In genomic region chr19:16573925-16574324, GRCh38 we compare ENCODE assay signal across 9 cellular contexts. TPM values are rescaled to one million over a fixed set of nuclear protein-coding genes. Genes with fewer than 3 reads are reported as not detected.
DNase-seq lines count a peak whose midpoint lies in the region; ATAC-seq and TF ChIP-seq lines count a peak whose summit lies in the region.
"Had no signal": no experiment of that assay in that cellular context is flagged by ENCODE, and none has a peak within 500 bp of the region (broad histone marks: within the 10 kb centered on the region; RNA-seq: fewer than 3 reads in every experiment).

No MANE protein-coding gene starts in this region.

- peak overlapping the region; percentile 93; the same call in 1 of the 2 replicates for H3K4me3 ChIP-seq in SK-N-MC
- peak overlapping the region; percentile 93 for H3K4me3 ChIP-seq in epithelial cell of proximal tubule (ENCODE audit: low read depth, low read length)
- H3K4me3 ChIP-seq in skeletal muscle tissue (ENCODE audit: low read length in 3 of 3): peak overlapping the region; percentile 93 to 95 (median 95)
- no peak overlapping the region for H3K4me3 ChIP-seq in ovary

- H3K9ac ChIP-seq in SK-N-MC (ENCODE audit: insufficient read length) (no peak overlapping the region), skeletal muscle tissue (ENCODE audit: low read depth in 1 of 3, low read length in 3 of 3) (peak overlapping the region; percentile 5 to 94 (median 53))

- intact Hi-C loops in ovary (cut with DNase I): loop anchor here in 1 of 4 donors (5.0 kb wide), 1 partner anchor 53 kb away; the partner anchor contains the start of gene MED26

- H3K4me1 Mint-ChIP-seq in T-helper 1 cell treated with Interleukin-12 subunit alpha and Interleukin-12 subunit beta and Interleukin-4 antibody, amounts not matched to agents 30 μg/mL and 1 μg/mL, for 36 hours (ENCODE audit: low read depth): peaks cover 45% of the 10 kb centered on the region

- TF ChIP-seq EP300 in ovary (IDR thresholded peaks at IDR 0.05): no peak

- DNase-seq in T-helper 1 cell (no peak), SK-N-MC (ENCODE audit: low read depth, low spot score) (no peak), epithelial cell of proximal tubule (ENCODE audit: low read depth) (no peak), ovary (no peak), medulla oblongata (ENCODE audit: extremely low spot score) (no peak)
- DNase-seq: MG63 had no signal

- H3K27me3 Mint-ChIP-seq in T-helper 1 cell treated with Interleukin-12 subunit alpha and Interleukin-12 subunit beta and Interleukin-4 antibody, amounts not matched to agents 30 μg/mL and 1 μg/mL, for 36 hours (ENCODE audit: low read depth): no peaks in the 10 kb centered on the region

- no peaks in the 10 kb centered on the region for H3K9me3 ChIP-seq in SK-N-MC (ENCODE audit: low read depth, low read length)
- no peaks in the 10 kb centered on the region for H3K9me3 ChIP-seq in skeletal muscle tissue (ENCODE audit: control insufficient read depth in 3 of 3, low read length in 3 of 3)
- no peaks in the 10 kb centered on the region for H3K9me3 ChIP-seq in ovary
- H3K9me3 ChIP-seq: MG63 had no signal

- peaks cover 40% of the 10 kb centered on the region for H3K36me3 Mint-ChIP-seq in T-helper 1 cell treated with Interleukin-12 subunit alpha and Interleukin-12 subunit beta and Interleukin-4 antibody, amounts not matched to agents 30 μg/mL and 1 μg/mL, for 36 hours (ENCODE audit: low read depth)

- H3K4me1 ChIP-seq in skeletal muscle tissue (ENCODE audit: control insufficient read depth in 3 of 3, insufficient read depth in 3 of 3, low read length in 3 of 3): peaks cover 60 to 80% (median 64%) of the 10 kb centered on the region in 3 donors
- peaks cover 15% of the 10 kb centered on the region for H3K4me1 ChIP-seq in ovary (ENCODE audit: insufficient read depth)

- H3K9me3 Mint-ChIP-seq in T-helper 1 cell treated with Interleukin-12 subunit alpha and Interleukin-12 subunit beta and Interleukin-4 antibody, amounts not matched to agents 30 μg/mL and 1 μg/mL, for 36 hours: no peaks in the 10 kb centered on the region

- no peak for TF ChIP-seq CTCF in epithelial cell of proximal tubule (conservative IDR thresholded peaks at IDR 0.05; ENCODE audit: low read depth, low read length)
- TF ChIP-seq CTCF in ovary (IDR thresholded peaks at IDR 0.05): no peak

- H3K27me3 ChIP-seq in skeletal muscle tissue (ENCODE audit: control insufficient read depth in 3 of 3, insufficient read depth in 3 of 3, low read length in 3 of 3) (no peaks in the 10 kb centered on the region), ovary (no peaks in the 10 kb centered on the region)
- H3K27me3 ChIP-seq: MG63 had no signal

- H3K4me3 Mint-ChIP-seq in T-helper 1 cell treated with Interleukin-12 subunit alpha and Interleukin-12 subunit beta and Interleukin-4 antibody, amounts not matched to agents 30 μg/mL and 1 μg/mL, for 36 hours: peak overlapping the region; percentile 95

- H3K27ac ChIP-seq in SK-N-MC (no peak overlapping the region), skeletal muscle tissue (ENCODE audit: low read depth, low read length) (peak overlapping the region; percentile 83), ovary (no peak overlapping the region)

- no peak for ATAC-seq in GM19455 (IDR thresholded peaks at IDR 0.05; ENCODE audit: unreplicated experiment)

- no peak for TF ChIP-seq POLR2A in ovary (IDR thresholded peaks at IDR 0.05)

- H3K36me3 ChIP-seq in SK-N-MC (ENCODE audit: insufficient read depth, low read length): peaks cover 36% of the 10 kb centered on the region; the same call in 1 of the 2 replicates
- H3K36me3 ChIP-seq in skeletal muscle tissue (ENCODE audit: control insufficient read depth in 3 of 3, insufficient read depth in 3 of 3, low read length in 3 of 3): peaks cover 19 to 43% (median 34%) of the 10 kb centered on the region in 3 donors
- H3K36me3 ChIP-seq in ovary: no peaks in the 10 kb centered on the region

- peak overlapping the region; percentile 41 for H3K27ac Mint-ChIP-seq in T-helper 1 cell treated with Interleukin-12 subunit alpha and Interleukin-12 subunit beta and Interleukin-4 antibody, amounts not matched to agents 30 μg/mL and 1 μg/mL, for 36 hours

RNA-seq across cellular contexts. Expression of gene SLC35E1, which starts 1.7 kb away (rescaled TPM):
- total RNA-seq in epithelial cell of proximal tubule (26.9 and 33.0 TPM in 2 replicates), skeletal muscle tissue (16.2 TPM), ovary (10 to 100 TPM; 20.6 to 37.9 (median 30.2) TPM)
- polyA plus RNA-seq in ovary: 10 to 100 TPM; 17.6 to 39.7 TPM

RNA-seq across cellular contexts. Expression of gene CHERP, which starts 31.7 kb away (rescaled TPM):
- total RNA-seq in epithelial cell of proximal tubule (9.5 and 11.2 TPM in 2 replicates), skeletal muscle tissue (7.3 TPM), ovary (10 to 100 TPM in 6 of 7 donors, 1 to 10 TPM in 1; 8.9 to 52.6 (median 47.9) TPM)
- 10 to 100 TPM in 1 of 2 donors, 1 to 10 TPM in 1; 5.9 to 26.3 TPM for polyA plus RNA-seq in ovary

RNA-seq across cellular contexts. Expression of gene MED26, which starts 54.1 kb away (rescaled TPM):
- 7.3 and 8.9 TPM in 2 replicates for total RNA-seq in epithelial cell of proximal tubule
- total RNA-seq in skeletal muscle tissue: 2.6 TPM
- 10 to 100 TPM; 10.3 to 13.2 (median 11.6) TPM for total RNA-seq in ovary
- 1 to 10 TPM; 3.0 to 7.3 TPM for polyA plus RNA-seq in ovary
